22 cellular contexts compared by ENCODE assay signal in the genomic region with DNA sequence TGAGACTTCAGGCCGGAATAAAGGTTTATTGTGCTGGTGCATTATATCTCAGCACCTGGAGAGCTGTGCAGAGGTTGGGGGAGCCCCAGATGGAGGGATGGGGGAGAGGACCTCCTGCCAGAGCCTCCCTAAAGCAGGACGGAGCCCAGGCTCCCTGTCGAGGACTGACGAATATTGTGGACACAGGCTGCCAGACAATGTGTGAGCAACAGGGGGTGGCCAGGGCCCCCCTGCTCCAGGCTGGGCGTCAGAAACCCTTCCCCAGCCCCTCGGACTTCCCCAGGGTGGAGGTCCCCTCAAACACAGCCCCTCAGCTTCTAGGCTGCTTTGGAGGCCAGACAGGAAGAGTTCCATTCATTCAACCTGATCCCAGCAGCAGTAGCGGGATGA. TPM values are rescaled to one million over a fixed set of nuclear protein-coding genes. Genes with fewer than 3 reads are reported as not detected.
"Had no signal": no experiment of that assay in that cellular context is flagged by ENCODE, and none has a peak within 500 bp of the region (broad histone marks: within the 10 kb centered on the region; RNA-seq: fewer than 3 reads in every experiment).

No MANE protein-coding gene starts in this region.

- H3K9me3 ChIP-seq: adrenal gland, ascending aorta, mucosa of descending colon, prostate gland, thyroid gland had no signal

- DNase-seq: activated T-cell treated with anti-CD3 and anti-CD28 coated beads, Interleukin-2, amount 50 U/mL, for 1 hour; adrenal gland; brain microvascular endothelial cell; caudate nucleus; dermis blood vessel endothelial cell; effector CD8-positive, alpha-beta T cell; erythroblast; foreskin keratinocyte; immature natural killer cell; mucosa of descending colon; stimulated activated CD4-positive, alpha-beta T cell treated with anti-CD3 and anti-CD28 coated beads, Interleukin-4, amount 100 ng/mL, for 4 hours; stimulated activated naive CD8-positive, alpha-beta T cell treated with anti-CD3 and anti-CD28 coated beads, Interleukin-15, Interleukin-2, amounts not matched to agents 100 U/mL and 50 U/mL, for 24 hours; substantia nigra; thyroid gland had no signal

- H3K4me3 ChIP-seq: adrenal gland, ascending aorta, mucosa of descending colon, prostate gland, thyroid gland had no signal

- H3K9me3 Mint-ChIP-seq: activated naive CD4-positive, alpha-beta T cell treated with anti-CD3 and anti-CD28 coated beads, Interleukin-2, amount 50 U/mL, for 72 hours; activated T-helper 17 cell treated with anti-CD3 and anti-CD28 coated beads, Interleukin-2, amount 50 U/mL, for 72 hours; immature natural killer cell; memory B cell; neural crest cell had no signal

- H3K27me3 ChIP-seq: adrenal gland, ascending aorta, brain microvascular endothelial cell, thyroid gland had no signal

- H3K4me1 Mint-ChIP-seq: activated T-helper 17 cell treated with anti-CD3 and anti-CD28 coated beads, Interleukin-2, amount 50 U/mL, for 72 hours; immature natural killer cell; memory B cell had no signal

- H3K4me1 ChIP-seq: adrenal gland, ascending aorta, foreskin keratinocyte, prostate gland, thyroid gland had no signal

- H3K27ac ChIP-seq: adrenal gland, ascending aorta, brain microvascular endothelial cell, foreskin keratinocyte, prostate gland, thyroid gland, VCaP had no signal

- H3K36me3 ChIP-seq: adrenal gland, ascending aorta, brain microvascular endothelial cell, prostate gland, thyroid gland had no signal

- H3K27me3 Mint-ChIP-seq: activated T-helper 17 cell treated with anti-CD3 and anti-CD28 coated beads, Interleukin-2, amount 50 U/mL, for 72 hours had no signal

- H3K4me3 Mint-ChIP-seq: activated T-helper 17 cell treated with anti-CD3 and anti-CD28 coated beads, Interleukin-2, amount 50 U/mL, for 72 hours; immature natural killer cell; memory B cell; neural crest cell had no signal

- H3K27ac Mint-ChIP-seq: activated naive CD4-positive, alpha-beta T cell treated with anti-CD3 and anti-CD28 coated beads, Interleukin-2, amount 50 U/mL, for 72 hours; activated T-helper 17 cell treated with anti-CD3 and anti-CD28 coated beads, Interleukin-2, amount 50 U/mL, for 72 hours; immature natural killer cell; memory B cell had no signal

- ATAC-seq: activated CD4-positive, CD25-positive, alpha-beta regulatory T cell treated with anti-CD3 and anti-CD28 coated beads, Interleukin-2, amount 50 U/mL, for 24 hours; activated naive CD4-positive, alpha-beta T cell treated with anti-CD3 and anti-CD28 coated beads, Interleukin-2, amount 50 U/mL, for 72 hours; activated T-helper 17 cell treated with anti-CD3 and anti-CD28 coated beads, Interleukin-2, amount 50 U/mL, for 72 hours; mucosa of descending colon; stimulated activated naive CD8-positive, alpha-beta T cell treated with anti-CD3 and anti-CD28 coated beads, Interleukin-15, Interleukin-2, amounts not matched to agents 100 U/mL and 50 U/mL, for 24 hours had no signal

- H3K36me3 Mint-ChIP-seq: activated naive CD4-positive, alpha-beta T cell treated with anti-CD3 and anti-CD28 coated beads, Interleukin-2, amount 50 U/mL, for 72 hours; immature natural killer cell; memory B cell had no signal

RNA-seq across cellular contexts. Expression of a gene that starts 8.0 kb away (rescaled TPM):
- total RNA-seq: foreskin keratinocyte had no signal
